ENCODE assay signal across 12 cellular contexts in the genomic region with DNA sequence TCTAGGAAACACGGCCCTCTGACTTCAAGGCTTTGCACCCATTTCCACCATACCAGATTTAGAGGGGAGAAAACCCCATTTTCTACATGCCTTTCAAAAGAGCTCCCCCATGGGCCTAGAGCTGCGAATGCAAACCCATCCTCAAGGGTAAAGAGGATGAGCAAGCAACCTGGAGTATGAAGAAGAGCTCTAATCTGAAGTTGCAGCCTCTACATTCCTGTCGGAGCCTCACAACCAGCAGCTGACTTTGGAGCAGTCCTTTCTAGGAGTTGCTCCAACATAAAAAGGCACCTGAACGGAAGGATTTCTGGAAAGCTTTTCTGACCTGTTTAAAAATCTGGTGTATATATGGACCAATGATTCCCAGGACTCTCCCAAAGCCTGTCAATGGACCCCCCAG.
DNase-seq lines count a peak whose midpoint lies in the region; ATAC-seq and TF ChIP-seq lines count a peak whose summit lies in the region.
"Had no signal": no experiment of that assay in that cellular context is flagged by ENCODE, and none has a peak within 500 bp of the region (broad histone marks: within the 10 kb centered on the region; RNA-seq: fewer than 3 reads in every experiment).

No MANE protein-coding gene starts in this region.

- H3K4me1 Mint-ChIP-seq in natural killer cell = peaks cover 17 to 38% of the 10 kb centered on the region in 2 donors
- peaks cover 4 to 10% of the 10 kb centered on the region in 2 donors for H3K4me1 Mint-ChIP-seq in natural killer cell treated with Interleukin-12 subunit alpha and Interleukin-12 subunit beta and Interleukin-15 and Interleukin-18, amount 100 ng/mL, for 72 hours (ENCODE audit: low read depth in 2 of 2)
- peaks cover 16% of the 10 kb centered on the region for H3K4me1 Mint-ChIP-seq in activated T-helper 17 cell treated with anti-CD3 and anti-CD28 coated beads, Interleukin-2, amount 50 U/mL, for 72 hours
- peaks cover 24 to 35% of the 10 kb centered on the region in 2 donors for H3K4me1 Mint-ChIP-seq in immature natural killer cell

- no peak for DNase-seq in natural killer cell
- DNase-seq in natural killer cell treated with Interleukin-12 subunit alpha and Interleukin-12 subunit beta and Interleukin-15 and Interleukin-18, amount 100 ng/mL, for 72 hours (ENCODE audit: low spot score) = no peak
- DNase-seq in immature natural killer cell = no peak
- no peak for DNase-seq in DMS 273 treated with DMSO at 0.1 percent for 48 hours (lab: John Stamatoyannopoulos, UW)
- no peak for DNase-seq in NCI-H446 (lab: John Stamatoyannopoulos, UW)
- DNase-seq: heart right ventricle, KG1, NCI-H1694 treated with DMSO at 0.1 percent for 48 hours, NCI-H69 had no signal

- H3K36me3 Mint-ChIP-seq in natural killer cell (no peaks in the 10 kb centered on the region), immature natural killer cell (peaks cover 0 to 8% (median 0%) of the 10 kb centered on the region in 3 donors)
- H3K36me3 Mint-ChIP-seq in natural killer cell treated with Interleukin-12 subunit alpha and Interleukin-12 subunit beta and Interleukin-15 and Interleukin-18, amount 100 ng/mL, for 72 hours = no peaks in the 10 kb centered on the region
- peaks cover 79% of the 10 kb centered on the region for H3K36me3 Mint-ChIP-seq in activated T-helper 17 cell treated with anti-CD3 and anti-CD28 coated beads, Interleukin-2, amount 50 U/mL, for 72 hours (ENCODE audit: low read depth)

- H3K27ac Mint-ChIP-seq in natural killer cell (no peak overlapping the region), immature natural killer cell (peak overlapping the region in 4 of 6 donors; percentile 1 to 71 (median 42))
- H3K27ac Mint-ChIP-seq in natural killer cell treated with Interleukin-12 subunit alpha and Interleukin-12 subunit beta and Interleukin-15 and Interleukin-18, amount 100 ng/mL, for 72 hours = no peak overlapping the region
- peak overlapping the region; percentile 78 for H3K27ac Mint-ChIP-seq in activated T-helper 17 cell treated with anti-CD3 and anti-CD28 coated beads, Interleukin-2, amount 50 U/mL, for 72 hours

- H3K27me3 Mint-ChIP-seq in natural killer cell (ENCODE audit: low read depth in 2 of 2) = no peaks in the 10 kb centered on the region
- no peaks in the 10 kb centered on the region for H3K27me3 Mint-ChIP-seq in natural killer cell treated with Interleukin-12 subunit alpha and Interleukin-12 subunit beta and Interleukin-15 and Interleukin-18, amount 100 ng/mL, for 72 hours
- H3K27me3 Mint-ChIP-seq in activated T-helper 17 cell treated with anti-CD3 and anti-CD28 coated beads, Interleukin-2, amount 50 U/mL, for 72 hours = no peaks in the 10 kb centered on the region
- peaks cover 0 to 1% (median 0%) of the 10 kb centered on the region in 3 donors for H3K27me3 Mint-ChIP-seq in immature natural killer cell (ENCODE audit: low read depth in 3 of 3)

- no peak for TF ChIP-seq CTCF in natural killer cell (IDR thresholded peaks at IDR 0.05)

- intact Hi-C loops in natural killer cell (cut with micrococcal nuclease) = no loop called here

- H3K9me3 Mint-ChIP-seq in natural killer cell = no peaks in the 10 kb centered on the region
- H3K9me3 Mint-ChIP-seq in natural killer cell treated with Interleukin-12 subunit alpha and Interleukin-12 subunit beta and Interleukin-15 and Interleukin-18, amount 100 ng/mL, for 72 hours = no peaks in the 10 kb centered on the region
- no peaks in the 10 kb centered on the region for H3K9me3 Mint-ChIP-seq in activated T-helper 17 cell treated with anti-CD3 and anti-CD28 coated beads, Interleukin-2, amount 50 U/mL, for 72 hours
- no peaks in the 10 kb centered on the region for H3K9me3 Mint-ChIP-seq in immature natural killer cell

- ATAC-seq in natural killer cell = no peak
- no peak for ATAC-seq in natural killer cell treated with Interleukin-12 subunit alpha and Interleukin-12 subunit beta and Interleukin-15 and Interleukin-18, amount 100 ng/mL, for 72 hours
- no peak for ATAC-seq in activated T-helper 17 cell treated with anti-CD3 and anti-CD28 coated beads, Interleukin-2, amount 50 U/mL, for 72 hours (replicated peaks)
- no peak for ATAC-seq in HG03159 (IDR thresholded peaks at IDR 0.05; ENCODE audit: unreplicated experiment)
- ATAC-seq in HG03108 (IDR thresholded peaks at IDR 0.05; ENCODE audit: unreplicated experiment) = no peak
- ATAC-seq: heart right ventricle had no signal

- peak overlapping the region; percentile 32 for H3K4me3 Mint-ChIP-seq in natural killer cell
- no peak overlapping the region for H3K4me3 Mint-ChIP-seq in natural killer cell treated with Interleukin-12 subunit alpha and Interleukin-12 subunit beta and Interleukin-15 and Interleukin-18, amount 100 ng/mL, for 72 hours
- H3K4me3 Mint-ChIP-seq in activated T-helper 17 cell treated with anti-CD3 and anti-CD28 coated beads, Interleukin-2, amount 50 U/mL, for 72 hours = peak overlapping the region; percentile 75
- H3K4me3 Mint-ChIP-seq in immature natural killer cell = peak overlapping the region; percentile 16 to 61 (median 49)

Comparison
In these comparisons a context has a peak if more than half of its experiments do, and no peak if none do; other contexts are left out.
1. H3K27ac Mint-ChIP-seq: peak in activated T-helper 17 cell treated with anti-CD3 and anti-CD28 coated beads, Interleukin-2, amount 50 U/mL, for 72 hours (single experiment) and immature natural killer cell (4 of 6); none in natural killer cell (0 of 2) and natural killer cell treated with Interleukin-12 subunit alpha and Interleukin-12 subunit beta and Interleukin-15 and Interleukin-18, amount 100 ng/mL, for 72 hours (0 of 2).